In the genomic region with DNA sequence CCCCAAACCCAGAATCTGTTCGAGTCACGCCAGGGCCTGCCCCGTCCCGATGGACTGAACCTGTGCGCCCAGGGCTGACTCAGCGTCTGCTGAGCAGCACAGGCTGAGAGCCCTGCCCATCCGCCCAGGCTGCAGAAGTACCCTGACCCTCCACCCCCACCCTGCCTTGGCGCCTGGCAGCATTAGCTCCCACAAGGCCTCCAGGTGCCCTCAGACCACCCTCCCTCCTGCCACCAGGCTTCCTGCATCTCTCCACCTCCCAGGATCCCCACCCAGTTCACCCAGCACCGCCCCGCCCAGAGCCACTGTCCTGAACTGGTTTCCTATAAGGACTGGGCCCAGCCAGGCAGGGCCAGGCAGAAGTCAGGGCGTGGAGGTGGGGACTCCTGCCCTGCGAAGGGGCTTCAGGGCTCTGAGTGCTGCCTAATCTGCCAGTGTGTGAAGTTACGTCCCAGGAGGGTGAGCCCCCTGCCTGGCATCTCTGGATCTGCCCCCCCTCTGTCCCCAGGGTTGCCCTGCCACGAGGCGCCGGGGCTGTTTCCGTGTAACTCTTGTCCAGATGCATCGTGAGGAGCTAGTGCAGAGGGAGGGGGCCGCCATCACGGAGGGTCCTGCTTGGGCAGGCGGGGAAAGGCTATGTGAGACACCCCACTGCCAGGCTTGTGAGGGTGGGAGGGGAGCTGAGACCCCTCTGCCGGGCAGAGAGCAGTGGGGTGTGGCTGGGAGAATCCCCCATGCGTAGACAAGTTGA, we compare ENCODE assay signal across 18 cellular contexts. TPM values are rescaled to one million over a fixed set of nuclear protein-coding genes. Genes with fewer than 3 reads are reported as not detected.
DNase-seq lines count a peak whose midpoint lies in the region; ATAC-seq and TF ChIP-seq lines count a peak whose summit lies in the region.
"Had no signal": no experiment of that assay in that cellular context is flagged by ENCODE, and none has a peak within 500 bp of the region (broad histone marks: within the 10 kb centered on the region; RNA-seq: fewer than 3 reads in every experiment).

No MANE protein-coding gene starts in this region.

- H2AFZ ChIP-seq in PC-3 (ENCODE audit: low read length): no peak overlapping the region
- H2AFZ ChIP-seq: parathyroid adenoma had no signal

- H3K9ac ChIP-seq in PC-3 (ENCODE audit: low read length): no peak overlapping the region
- H3K9ac ChIP-seq in mucosa of stomach (ENCODE audit: low read length): peak overlapping the region; percentile 69
- H3K9ac ChIP-seq: parathyroid adenoma had no signal

- no peaks in the 10 kb centered on the region for H4K20me1 ChIP-seq in PC-3 (ENCODE audit: low read length)

- POLR2A ChIA-PET in PC-3 (lab: Charles Lee; ENCODE audit: unreplicated experiment): no interaction called here

- DNase-seq in A172 (ENCODE audit: low spot score) (peak; percentile 38), PC-3 (peak; percentile 33)
- DNase-seq in stimulated activated CD4-positive, alpha-beta T cell treated with anti-CD3 and anti-CD28 coated beads, Interleukin-4, amount 100 ng/mL, for 1 hour: no peak
- no peak for DNase-seq in activated CD8-positive, alpha-beta memory T cell treated with anti-CD3 and anti-CD28 coated beads for 24 hours
- DNase-seq in activated naive CD4-positive, alpha-beta T cell treated with anti-CD3 and anti-CD28 coated beads, Interleukin-2, amount 50 U/mL, for 16 hours: no peak
- DNase-seq: activated gamma-delta T cell treated with Interleukin-2 at 50 U/mL for 16 hours; Karpas-422; NCI-H1417; NCI-H2227 treated with DMSO at 0.1 percent for 48 hours; spleen; stimulated activated naive CD4-positive, alpha-beta T cell treated with Interleukin-2 at 50 U/mL for 16 hours; T1000 had no signal

- no peaks in the 10 kb centered on the region for H3K79me2 ChIP-seq in PC-3 (ENCODE audit: low read length)
- H3K79me2 ChIP-seq: parathyroid adenoma had no signal

- H3K9me3 ChIP-seq in PC-3 (ENCODE audit: low read length): no peaks in the 10 kb centered on the region
- no peaks in the 10 kb centered on the region for H3K9me3 ChIP-seq in mucosa of stomach (ENCODE audit: control insufficient read depth, low read length)
- H3K9me3 ChIP-seq: esophagus muscularis mucosa, SJSA1, spleen had no signal

- ATAC-seq in PC-3 (peak; percentile 53), esophagus mucosa (peak; percentile 71), GM21390 (IDR thresholded peaks at IDR 0.05; ENCODE audit: unreplicated experiment) (no peak)

- no peak overlapping the region for H3K4me3 ChIP-seq in PC-3 (ENCODE audit: low read length)
- peak overlapping the region; percentile 14 for H3K4me3 ChIP-seq in mucosa of stomach (ENCODE audit: low read length)
- H3K4me3 ChIP-seq: esophagus muscularis mucosa, SJSA1, spleen had no signal

- 0 out of 2 replicates have a peak overlapping the region, but pooled peaks have one; percentile 18 for H3K4me2 ChIP-seq in PC-3 (ENCODE audit: low read length)

- H3K27ac ChIP-seq in PC-3 (ENCODE audit: low read length): peak overlapping the region; percentile 17; the same call in 1 of the 2 replicates
- H3K27ac ChIP-seq: parathyroid adenoma, SJSA1, spleen had no signal

- intact Hi-C loops in PC-3 (cut with micrococcal nuclease): no loop called here

- H3K27me3 ChIP-seq in PC-3 (ENCODE audit: low read length): no peaks in the 10 kb centered on the region
- no peaks in the 10 kb centered on the region for H3K27me3 ChIP-seq in mucosa of stomach (ENCODE audit: control insufficient read depth, insufficient read depth, low read length)
- H3K27me3 ChIP-seq: esophagus muscularis mucosa, SJSA1, spleen had no signal

- no peak for TF ChIP-seq CTCF in PC-3 (conservative IDR thresholded peaks at IDR 0.05; ENCODE audit: low read depth, low read length)

- H3K4me1 ChIP-seq in PC-3 (ENCODE audit: insufficient read depth, low read length) (peaks cover 12% of the 10 kb centered on the region), mucosa of stomach (ENCODE audit: control insufficient read depth, insufficient read depth, low read length) (peaks cover 38% of the 10 kb centered on the region)

- CTCF ChIA-PET in PC-3 (lab: Charles Lee): no interaction called here

- H3K36me3 ChIP-seq in PC-3 (ENCODE audit: low read depth, low read length) (no peaks in the 10 kb centered on the region), mucosa of stomach (ENCODE audit: control insufficient read depth, insufficient read depth, low read length) (no peaks in the 10 kb centered on the region)
- H3K36me3 ChIP-seq: esophagus muscularis mucosa, SJSA1, spleen had no signal

- H3K9me2 ChIP-seq in PC-3 (replicated peaks; ENCODE audit: low read length): no peaks in the 10 kb centered on the region

- no peaks in the 10 kb centered on the region for H3F3A ChIP-seq in PC-3 (ENCODE audit: low read length, unreplicated experiment)

- BruUV-seq in PC-3 (replicated peaks; lab: Mats Ljungman, UMichigan): no TSS peak

RNA-seq across cellular contexts. Expression of a gene that starts 9.1 kb away (rescaled TPM):
- 3.4 and 3.7 TPM in 2 replicates for total RNA-seq in A172 (2014; rRNA removed; shearing (Covaris generic))
- total RNA-seq in PC-3 (2014; rRNA removed) (7.9 and 8.8 TPM in 2 replicates), esophagus mucosa (5.7 TPM)

RNA-seq across cellular contexts. Expression of a gene that starts 19.8 kb away (rescaled TPM):
- 187 and 210 TPM in 2 replicates for total RNA-seq in A172 (2014; rRNA removed; shearing (Covaris generic))
- 375 and 519 TPM in 2 replicates for total RNA-seq in PC-3 (2014; rRNA removed)
- 51.6 TPM for total RNA-seq in esophagus mucosa

RNA-seq across cellular contexts. Expression of a gene that starts 43.7 kb away (rescaled TPM):
- total RNA-seq in A172 (2014; rRNA removed; shearing (Covaris generic)): 93.1 and 98.0 TPM in 2 replicates
- total RNA-seq in PC-3 (2014; rRNA removed): 132 and 161 TPM in 2 replicates
- 28.4 TPM for total RNA-seq in esophagus mucosa

Comparison
In these comparisons a context has a peak if more than half of its experiments do, and no peak if none do; other contexts are left out.
1. DNase-seq: peak in A172 (single experiment) and PC-3 (single experiment); none in stimulated activated CD4-positive, alpha-beta T cell treated with anti-CD3 and anti-CD28 coated beads, Interleukin-4, amount 100 ng/mL, for 1 hour (single experiment), activated CD8-positive, alpha-beta memory T cell treated with anti-CD3 and anti-CD28 coated beads for 24 hours (single experiment) and activated naive CD4-positive, alpha-beta T cell treated with anti-CD3 and anti-CD28 coated beads, Interleukin-2, amount 50 U/mL, for 16 hours (single experiment).